In the genomic region with DNA sequence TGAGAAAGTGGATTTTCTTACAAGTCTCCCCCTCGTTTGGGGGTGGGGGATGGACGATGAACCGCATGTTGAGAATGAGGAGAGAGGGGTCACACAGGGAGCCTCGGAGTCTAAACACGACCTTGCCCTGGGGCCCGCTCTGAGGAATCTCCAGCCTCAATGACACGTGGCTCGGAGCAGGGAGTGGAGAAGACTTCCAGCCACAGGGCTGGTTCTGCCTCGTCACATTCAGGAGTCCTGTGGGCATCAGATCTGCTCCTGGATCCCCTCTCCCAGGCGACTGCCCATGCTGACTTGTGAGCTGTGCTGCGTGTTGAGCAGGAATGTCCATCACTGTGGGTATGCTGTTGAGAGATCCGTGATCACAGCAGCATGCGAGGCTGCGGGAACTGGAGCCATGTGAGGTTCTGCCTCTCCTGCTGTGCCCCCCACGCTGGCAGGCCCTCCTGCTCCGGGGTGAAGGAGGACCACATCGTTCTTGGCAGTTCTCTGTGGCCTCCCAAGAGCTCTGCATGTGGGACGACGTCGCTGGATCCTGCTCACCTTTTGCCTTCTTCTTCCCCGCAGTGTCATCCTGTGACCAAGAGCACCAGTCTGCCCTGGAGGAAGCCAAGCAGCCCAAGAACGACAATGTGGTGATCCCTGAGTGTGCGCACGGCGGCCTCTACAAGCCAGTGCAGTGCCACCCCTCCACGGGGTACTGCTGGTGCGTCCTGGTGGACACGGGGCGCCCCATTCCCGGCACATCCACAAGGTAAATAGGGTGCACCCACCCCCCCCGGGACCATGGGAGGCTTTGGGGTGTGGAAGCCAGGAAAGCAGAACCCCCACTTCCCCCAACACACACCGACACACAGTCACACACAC, we compare ENCODE assay signal across 16 cellular contexts.
A peak's percentile ranks its signal among the peaks of the same experiment; 100 is the strongest.
DNase-seq lines count a peak whose midpoint lies in the region; ATAC-seq, FAIRE-seq and TF ChIP-seq lines count a peak whose summit lies in the region.
"Had no signal": no experiment of that assay in that cellular context is flagged by ENCODE, and none has a peak within 500 bp of the region (broad histone marks: within the 10 kb centered on the region; RNA-seq: fewer than 3 reads in every experiment).

No MANE protein-coding gene starts in this region.

- no peaks in the 10 kb centered on the region for H3K36me3 ChIP-seq in HepG2 (replicated peaks in 1 of 2; ENCODE audit: control insufficient read depth in 1 of 2, insufficient read depth in 2 of 2, low read length in 2 of 2)
- no peaks in the 10 kb centered on the region for H3K36me3 ChIP-seq in right lobe of liver
- H3K36me3 ChIP-seq in naive thymus-derived CD4-positive, alpha-beta T cell (ENCODE audit: control insufficient read depth in 2 of 3, insufficient read depth in 3 of 3, low read length in 3 of 3), result no peaks in the 10 kb centered on the region
- H3K36me3 ChIP-seq in aorta (ENCODE audit: control insufficient read depth in 1 of 2, insufficient read depth in 2 of 2, low read length in 1 of 2), result peaks cover 4 to 5% of the 10 kb centered on the region in 2 donors

- no peak for TF ChIP-seq RAD21 in HepG2 (CRISPR knock-in tag; IDR thresholded peaks at IDR 0.05)

- POLR2A ChIA-PET in HepG2 (lab: Yijun Ruan, JAX), result no interaction called here
- POLR2A ChIA-PET in naive thymus-derived CD4-positive, alpha-beta T cell (lab: Charles Lee), result no interaction called here

- peaks cover 0 to 24% (median 4%) of the 10 kb centered on the region in 5 donors for H3K27me3 Mint-ChIP-seq in naive thymus-derived CD4-positive, alpha-beta T cell
- peaks cover 11% of the 10 kb centered on the region for H3K27me3 Mint-ChIP-seq in activated T-cell treated with anti-CD3 and anti-CD28 coated beads, Interleukin-2, amount 50 U/mL, for 24 hours

- H3K4me1 ChIP-seq in HepG2 (ENCODE audit: insufficient read depth, low read length) (no peaks in the 10 kb centered on the region), right lobe of liver (no peaks in the 10 kb centered on the region), aorta (ENCODE audit: control insufficient read depth in 1 of 2, insufficient read depth in 2 of 2, low read length in 2 of 2) (no peaks in the 10 kb centered on the region)
- H3K4me1 ChIP-seq in naive thymus-derived CD4-positive, alpha-beta T cell (ENCODE audit: control insufficient read depth in 2 of 2, insufficient read depth in 2 of 2, low read length in 2 of 2), result no peaks in the 10 kb centered on the region

- no peak for FAIRE-seq in HepG2 (lab: Jason Lieb, UNC)
- FAIRE-seq: GM19239 had no signal

- TF ChIP-seq POLR2A in HepG2 (IDR thresholded peaks at IDR 0.05; ENCODE audit: insufficient read depth in 1 of 2, low read depth in 2 of 2, low read length in 2 of 2), result no peak
- TF ChIP-seq POLR2A in right lobe of liver (IDR thresholded peaks at IDR 0.05), result no peak

- no peaks in the 10 kb centered on the region for H3K36me3 Mint-ChIP-seq in naive thymus-derived CD4-positive, alpha-beta T cell
- no peaks in the 10 kb centered on the region for H3K36me3 Mint-ChIP-seq in activated T-cell treated with anti-CD3 and anti-CD28 coated beads, Interleukin-2, amount 50 U/mL, for 24 hours (ENCODE audit: low read depth)
- H3K36me3 Mint-ChIP-seq: CD14-positive monocyte; CD8-positive, alpha-beta T cell had no signal

- H3K9me3 ChIP-seq in HepG2 (ENCODE audit: low read length) (no peaks in the 10 kb centered on the region), right lobe of liver (no peaks in the 10 kb centered on the region), aorta (ENCODE audit: control insufficient read depth, low read length) (no peaks in the 10 kb centered on the region)
- H3K9me3 ChIP-seq in naive thymus-derived CD4-positive, alpha-beta T cell (ENCODE audit: control insufficient read depth in 2 of 3, low read length in 3 of 3), result no peaks in the 10 kb centered on the region

- H3K27ac ChIP-seq in HepG2 (ENCODE audit: extremely low read length, insufficient read depth, low read length), result no peak overlapping the region
- no peak overlapping the region for H3K27ac ChIP-seq in right lobe of liver
- no peak overlapping the region for H3K27ac ChIP-seq in naive thymus-derived CD4-positive, alpha-beta T cell (ENCODE audit: low read depth, low read length)
- no peak overlapping the region for H3K27ac ChIP-seq in aorta (ENCODE audit: low read depth in 1 of 2, low read length in 2 of 2)
- H3K27ac ChIP-seq: 22Rv1 had no signal

- H3K4me3 ChIP-seq in HepG2 (replicated peaks in 1 of 3; ENCODE audit: insufficient read depth in 1 of 3, low read depth in 2 of 3, low read length in 3 of 3) (no peak overlapping the region), right lobe of liver (no peak overlapping the region), aorta (ENCODE audit: low read length in 2 of 2) (no peak overlapping the region)
- no peak overlapping the region for H3K4me3 ChIP-seq in naive thymus-derived CD4-positive, alpha-beta T cell (ENCODE audit: low read length)

- H3K9ac ChIP-seq in HepG2 (ENCODE audit: insufficient read depth, low read depth, low read length), result no peak overlapping the region

- CTCF ChIA-PET in HepG2 (lab: Yijun Ruan, JAX; ENCODE audit: low intra/inter-chr PET ratio, low total read pairs), result no interaction called here
- CTCF ChIA-PET in naive thymus-derived CD4-positive, alpha-beta T cell (lab: Charles Lee), result no interaction called here

- no peaks in the 10 kb centered on the region for H3K79me2 ChIP-seq in HepG2 (ENCODE audit: insufficient read depth, low read length)

- no peak overlapping the region for H3K4me2 ChIP-seq in HepG2 (ENCODE audit: low read depth, low read length)

- ATAC-seq in HepG2, result no peak; the same call in 2 of the 3 replicates
- no peak for ATAC-seq in right lobe of liver
- ATAC-seq in naive thymus-derived CD4-positive, alpha-beta T cell, result peak; percentile 8
- ATAC-seq in stimulated activated naive CD8-positive, alpha-beta T cell treated with anti-CD3 and anti-CD28 coated beads, Interleukin-15, Interleukin-2, amounts not matched to agents 100 U/mL and 50 U/mL, for 24 hours, result peak; percentile 26
- peak; percentile 31 for ATAC-seq in aorta (ENCODE audit: low FRiP score)
- ATAC-seq in HG02588 (IDR thresholded peaks at IDR 0.05; ENCODE audit: unreplicated experiment), result no peak
- ATAC-seq: CD8-positive, alpha-beta T cell had no signal

- in situ Hi-C loops in HepG2 (cut with HindIII; ENCODE audit: extremely low pct_ligation_motif_present, low pct_unique_long_range_greater_than_20kb), result no loop called here

- H3K9me3 Mint-ChIP-seq in naive thymus-derived CD4-positive, alpha-beta T cell, result peaks cover 0 to 8% (median 0%) of the 10 kb centered on the region in 11 donors
- H3K9me3 Mint-ChIP-seq in activated T-cell treated with anti-CD3 and anti-CD28 coated beads, Interleukin-2, amount 50 U/mL, for 24 hours, result no peaks in the 10 kb centered on the region
- H3K9me3 Mint-ChIP-seq: CD8-positive, alpha-beta T cell had no signal

- H3K27me3 ChIP-seq in HepG2 (ENCODE audit: control insufficient read depth in 1 of 2, insufficient read depth in 2 of 2, low read length in 2 of 2) (peaks cover 9 to 43% of the 10 kb centered on the region in 2 experiments), right lobe of liver (no peaks in the 10 kb centered on the region), aorta (ENCODE audit: control insufficient read depth in 1 of 2, insufficient read depth in 2 of 2, low read length in 1 of 2) (no peaks in the 10 kb centered on the region)
- no peaks in the 10 kb centered on the region for H3K27me3 ChIP-seq in naive thymus-derived CD4-positive, alpha-beta T cell (ENCODE audit: control insufficient read depth in 2 of 2, insufficient read depth in 2 of 2, low read length in 2 of 2)

- TF ChIP-seq CTCF in HepG2 (CRISPR knock-in tag; IDR thresholded peaks at IDR 0.05), result no peak
- TF ChIP-seq CTCF in right lobe of liver (IDR thresholded peaks at IDR 0.05), result no peak

- intact Hi-C loops in HepG2 (cut with micrococcal nuclease; ENCODE audit: unreplicated experiment) (no loop called here), right lobe of liver (cut with DNase I) (no loop called here), aorta (cut with DNase I) (no loop called here)
- intact Hi-C loops in naive thymus-derived CD4-positive, alpha-beta T cell (cut with micrococcal nuclease), result no loop called here

- no TSS peak for BruUV-seq in HepG2 (replicated peaks; lab: Mats Ljungman, UMichigan)

- 31% methylated on average over 22 of the region's 32 CpGs for WGBS in HepG2 (ENCODE audit: low lambda C conversion rate)
- WGBS in right lobe of liver (ENCODE audit: insufficient coverage, low coverage, low lambda C conversion rate, missing lambda C conversion rate), result 79% methylated on average over 12 of the region's 32 CpGs
- 78 to 88% methylated on average over 32 of the region's 32 CpGs for WGBS in aorta, 2 donors

- TF ChIP-seq EP300 in HepG2 (IDR thresholded peaks at IDR 0.05; ENCODE audit: low read depth in 2 of 2, low read length in 2 of 2) (no peak), HepG2 (CRISPR knock-in tag; IDR thresholded peaks at IDR 0.05; ENCODE audit: borderline replicate concordance) (no peak)

- DNase-seq in HepG2 (ENCODE audit: low spot score) (no peak), right lobe of liver (no peak), aorta (peak in 1 of 2 donors; percentile 70), anterior cingulate cortex (lab: John Stamatoyannopoulos, UW) (no peak)
- DNase-seq in naive thymus-derived CD4-positive, alpha-beta T cell, result no peak
- no peak for DNase-seq in stimulated activated naive CD8-positive, alpha-beta T cell treated with anti-CD3 and anti-CD28 coated beads, Interleukin-15, Interleukin-2, amounts not matched to agents 100 U/mL and 50 U/mL, for 24 hours
- DNase-seq in activated T-cell treated with anti-CD3 and anti-CD28 coated beads, Interleukin-2, amount 50 U/mL, for 24 hours, result no peak
- DNase-seq: CD8-positive, alpha-beta T cell; COR-L47; GF-D8; GOT3; HCEC 1CT had no signal

- H2AFZ ChIP-seq in HepG2 (ENCODE audit: low read length), result no peak overlapping the region

- H4K20me1 ChIP-seq in HepG2 (ENCODE audit: insufficient read depth, low read length), result no peaks in the 10 kb centered on the region

- no peaks in the 10 kb centered on the region for H3K4me1 Mint-ChIP-seq in naive thymus-derived CD4-positive, alpha-beta T cell
- no peaks in the 10 kb centered on the region for H3K4me1 Mint-ChIP-seq in activated T-cell treated with anti-CD3 and anti-CD28 coated beads, Interleukin-2, amount 50 U/mL, for 24 hours (ENCODE audit: low read depth)
- H3K4me1 Mint-ChIP-seq: CD14-positive monocyte had no signal

- no peak overlapping the region for H3K4me3 Mint-ChIP-seq in naive thymus-derived CD4-positive, alpha-beta T cell
- H3K4me3 Mint-ChIP-seq in activated T-cell treated with anti-CD3 and anti-CD28 coated beads, Interleukin-2, amount 50 U/mL, for 24 hours, result no peak overlapping the region
- H3K4me3 Mint-ChIP-seq: CD14-positive monocyte; CD8-positive, alpha-beta T cell had no signal

- H3K27ac Mint-ChIP-seq in naive thymus-derived CD4-positive, alpha-beta T cell, result no peak overlapping the region
- H3K27ac Mint-ChIP-seq in activated T-cell treated with anti-CD3 and anti-CD28 coated beads, Interleukin-2, amount 50 U/mL, for 24 hours, result no peak overlapping the region
- H3K27ac Mint-ChIP-seq: CD8-positive, alpha-beta T cell had no signal

TF ChIP-seq in HepG2, 621 proteins besides CTCF, POLR2A, EP300 and RAD21:
- TF ChIP-seq HNRNPLL (IDR thresholded peaks at IDR 0.05; ENCODE audit: low read depth, low read length, poor library complexity, severe bottlenecking) (peak; percentile 20), POGZ (CRISPR knock-in tag; IDR thresholded peaks at IDR 0.05) (no peak)

Comparison
In these comparisons a context has a peak if more than half of its experiments do, and no peak if none do; other contexts are left out.
1. ATAC-seq: peak in naive thymus-derived CD4-positive, alpha-beta T cell (single experiment), stimulated activated naive CD8-positive, alpha-beta T cell treated with anti-CD3 and anti-CD28 coated beads, Interleukin-15, Interleukin-2, amounts not matched to agents 100 U/mL and 50 U/mL, for 24 hours (single experiment) and aorta (single experiment); none in HepG2 (single experiment), right lobe of liver (0 of 4) and HG02588 (single experiment).